8 cellular contexts compared by ENCODE assay signal in genomic region chr13:20411638-20412342, GRCh38.
DNase-seq lines count a peak whose midpoint lies in the region; ATAC-seq and TF ChIP-seq lines count a peak whose summit lies in the region.

No MANE protein-coding gene starts in this region.

- H3K9me2 ChIP-seq in hepatocyte (replicated peaks; ENCODE audit: insufficient read depth), result no peaks in the 10 kb centered on the region

- no peaks in the 10 kb centered on the region for H3K9me3 Mint-ChIP-seq in activated naive CD4-positive, alpha-beta T cell treated with anti-CD3 and anti-CD28 coated beads, Interleukin-2, amount 50 U/mL, for 24 hours

- H3K4me1 ChIP-seq in osteoblast (ENCODE audit: insufficient read depth, low read length), result no peaks in the 10 kb centered on the region
- peaks cover 8% of the 10 kb centered on the region for H3K4me1 ChIP-seq in hepatocyte (ENCODE audit: insufficient read depth)

- ATAC-seq in GM21515 (IDR thresholded peaks at IDR 0.05; ENCODE audit: unreplicated experiment), result peak; percentile 79

- H3K4me3 ChIP-seq in GM12865 (ENCODE audit: low read depth, low read length), result no peak overlapping the region
- no peak overlapping the region for H3K4me3 ChIP-seq in osteoblast (ENCODE audit: insufficient read depth, low read length)
- no peak overlapping the region for H3K4me3 ChIP-seq in hepatocyte

- no peaks in the 10 kb centered on the region for H3K79me2 ChIP-seq in osteoblast (ENCODE audit: insufficient read depth, low read length)
- no peaks in the 10 kb centered on the region for H3K79me2 ChIP-seq in hepatocyte

- DNase-seq in GM12865 (ENCODE audit: low read depth), result peak; percentile 88
- peak; percentile 80 for DNase-seq in HT-29 (ENCODE audit: low spot score)
- no peak for DNase-seq in osteoblast (ENCODE audit: insufficient read length, low spot score, missing footprints)
- DNase-seq in retina, result no peak
- DNase-seq in hepatocyte (ENCODE audit: low spot score), result no peak
- DNase-seq in putamen (ENCODE audit: low spot score), result no peak

- peak overlapping the region; percentile 34 for H3K4me3 Mint-ChIP-seq in activated naive CD4-positive, alpha-beta T cell treated with anti-CD3 and anti-CD28 coated beads, Interleukin-2, amount 50 U/mL, for 24 hours

- H3K9me3 ChIP-seq in osteoblast (ENCODE audit: low read depth, low read length) (no peaks in the 10 kb centered on the region), hepatocyte (ENCODE audit: low read depth) (no peaks in the 10 kb centered on the region)

- H4K20me1 ChIP-seq in osteoblast (ENCODE audit: insufficient read depth, low read length), result no peaks in the 10 kb centered on the region
- H4K20me1 ChIP-seq in hepatocyte (ENCODE audit: insufficient read depth, poor library complexity, severe bottlenecking), result no peaks in the 10 kb centered on the region

- peaks cover 29% of the 10 kb centered on the region for H3K4me1 Mint-ChIP-seq in activated naive CD4-positive, alpha-beta T cell treated with anti-CD3 and anti-CD28 coated beads, Interleukin-2, amount 50 U/mL, for 24 hours

- H3K27me3 ChIP-seq in osteoblast (ENCODE audit: insufficient read depth, low read length) (peaks cover 11% of the 10 kb centered on the region), hepatocyte (no peaks in the 10 kb centered on the region)

- WGBS in hepatocyte (ENCODE audit: low lambda C conversion rate, missing lambda C conversion rate), result 58% methylated on average over 6 of the region's 6 CpGs

- no peak for TF ChIP-seq CTCF in GM12865 (IDR thresholded peaks at IDR 0.05; ENCODE audit: insufficient read depth, low read depth, low read length, missing control alignments)
- no peak for TF ChIP-seq CTCF in osteoblast (IDR thresholded peaks at IDR 0.05; ENCODE audit: extremely low read depth, low read depth, low read length)
- TF ChIP-seq CTCF in hepatocyte (IDR thresholded peaks at IDR 0.05; ENCODE audit: poor library complexity), result no peak

- H3K27ac Mint-ChIP-seq in activated naive CD4-positive, alpha-beta T cell treated with anti-CD3 and anti-CD28 coated beads, Interleukin-2, amount 50 U/mL, for 24 hours, result peak overlapping the region; percentile 57

- H3K36me3 ChIP-seq in osteoblast (ENCODE audit: insufficient read depth, low read length) (no peaks in the 10 kb centered on the region), hepatocyte (replicated peaks; ENCODE audit: insufficient read depth, low read depth) (no peaks in the 10 kb centered on the region)

- H3K4me2 ChIP-seq in osteoblast (ENCODE audit: insufficient read depth, low read length) (no peak overlapping the region), hepatocyte (no peak overlapping the region)

- peaks cover 4% of the 10 kb centered on the region for H3K36me3 Mint-ChIP-seq in activated naive CD4-positive, alpha-beta T cell treated with anti-CD3 and anti-CD28 coated beads, Interleukin-2, amount 50 U/mL, for 24 hours

- H3K27ac ChIP-seq in osteoblast (ENCODE audit: low read depth, low read length), result no peak overlapping the region
- no peak overlapping the region for H3K27ac ChIP-seq in hepatocyte

- no peaks in the 10 kb centered on the region for H3K27me3 Mint-ChIP-seq in activated naive CD4-positive, alpha-beta T cell treated with anti-CD3 and anti-CD28 coated beads, Interleukin-2, amount 50 U/mL, for 24 hours

- H2AFZ ChIP-seq in osteoblast (ENCODE audit: low read length) (no peak overlapping the region), hepatocyte (no peak overlapping the region)

Comparison
In these comparisons a context has a peak if more than half of its experiments do, and no peak if none do; other contexts are left out.
1. DNase-seq: peak in GM12865 (single experiment) and HT-29 (single experiment); none in osteoblast (single experiment), retina (single experiment), hepatocyte (single experiment) and putamen (single experiment).